ENCODE assay signal across 16 cellular contexts in genomic region chr17:44155488-44155887, GRCh38. TPM values are rescaled to one million over a fixed set of nuclear protein-coding genes. Genes with fewer than 3 reads are reported as not detected.
"Had no signal": no experiment of that assay in that cellular context is flagged by ENCODE, and none has a peak within 500 bp of the region (broad histone marks: within the 10 kb centered on the region; RNA-seq: fewer than 3 reads in every experiment).

No MANE protein-coding gene starts in this region.

- H3K27me3 Mint-ChIP-seq: naive thymus-derived CD4-positive, alpha-beta T cell had no signal

- H3K9me3 Mint-ChIP-seq: activated T-cell treated with anti-CD3 and anti-CD28 coated beads, Interleukin-2, amount 50 U/mL, for 4 hours; immature natural killer cell; naive thymus-derived CD4-positive, alpha-beta T cell had no signal

- DNase-seq: activated gamma-delta T cell; activated T-cell treated with anti-CD3 and anti-CD28 coated beads, Interleukin-2, amount 50 U/mL, for 4 hours; foreskin keratinocyte; immature natural killer cell; left colon; mammary epithelial cell; naive thymus-derived CD4-positive, alpha-beta T cell; T-helper 2 cell; transverse colon had no signal

- H3K4me3 ChIP-seq: ascending aorta, skin epidermis, transverse colon had no signal

- H3K4me1 Mint-ChIP-seq: immature natural killer cell had no signal

- H3K4me3 Mint-ChIP-seq: activated T-cell treated with anti-CD3 and anti-CD28 coated beads, Interleukin-2, amount 50 U/mL, for 4 hours; immature natural killer cell; naive thymus-derived CD4-positive, alpha-beta T cell had no signal

- H3K36me3 ChIP-seq: ascending aorta, transverse colon had no signal

- H3K9me3 ChIP-seq: ascending aorta, neutrophil, transverse colon had no signal

- H3K27ac ChIP-seq: ascending aorta, foreskin keratinocyte, neutrophil, skin epidermis, transverse colon had no signal

- H3K36me3 Mint-ChIP-seq: immature natural killer cell had no signal

- ATAC-seq: activated T-cell treated with anti-CD3 and anti-CD28 coated beads, Interleukin-2, amount 50 U/mL, for 4 hours; foreskin keratinocyte; left colon; naive thymus-derived CD4-positive, alpha-beta T cell had no signal

- H3K27me3 ChIP-seq: ascending aorta, foreskin keratinocyte, neutrophil, transverse colon had no signal

RNA-seq across cellular contexts. Expression of gene HROB, which starts 13.8 kb away (rescaled TPM):
- total RNA-seq: ascending aorta had no signal

RNA-seq across cellular contexts. Expression of gene ASB16, which starts 15.0 kb away (rescaled TPM):
- total RNA-seq: ascending aorta, bronchial epithelial cell, endothelial cell of umbilical vein, foreskin keratinocyte, mammary epithelial cell, mononuclear cell, subcutaneous adipose tissue had no signal
